In the genomic region with DNA sequence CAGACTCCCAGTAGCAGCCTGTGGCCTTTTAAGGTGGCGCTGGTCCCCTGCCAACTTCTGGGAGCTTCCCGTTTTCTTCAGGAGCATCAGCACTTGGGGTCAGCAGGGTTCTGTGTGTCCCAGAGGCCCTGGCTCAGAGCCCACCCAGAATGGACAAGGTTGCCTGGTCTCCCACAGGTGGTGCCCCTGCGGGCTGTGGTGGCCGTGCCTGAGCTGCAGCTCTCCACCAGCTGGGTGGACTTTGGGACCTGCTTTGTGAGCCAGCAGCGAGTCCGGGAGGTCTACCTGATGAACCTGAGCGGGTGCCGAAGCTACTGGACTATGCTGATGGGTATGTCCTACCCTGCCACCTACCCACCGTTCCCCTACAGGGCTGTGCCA, we compare ENCODE assay signal across 18 cellular contexts. TPM values are rescaled to one million over a fixed set of nuclear protein-coding genes. Genes with fewer than 3 reads are reported as not detected.
DNase-seq lines count a peak whose midpoint lies in the region; ATAC-seq and TF ChIP-seq lines count a peak whose summit lies in the region.
"Had no signal": no experiment of that assay in that cellular context is flagged by ENCODE, and none has a peak within 500 bp of the region (broad histone marks: within the 10 kb centered on the region; RNA-seq: fewer than 3 reads in every experiment).

No MANE protein-coding gene starts in this region.

- peaks cover 2% of the 10 kb centered on the region for H3K4me1 Mint-ChIP-seq in activated CD8-positive, alpha-beta memory T cell treated with anti-CD3 and anti-CD28 coated beads, Interleukin-2, amount 10 ng/mL, durations not matched to agents 7 days and 5 days

- no peak overlapping the region for H3K4me3 Mint-ChIP-seq in activated CD8-positive, alpha-beta memory T cell treated with anti-CD3 and anti-CD28 coated beads, Interleukin-2, amount 10 ng/mL, durations not matched to agents 7 days and 5 days
- H3K4me3 Mint-ChIP-seq: CD4-positive, alpha-beta memory T cell; IgD-negative memory B cell had no signal

- H3K4me3 ChIP-seq in H7 (ENCODE audit: insufficient read depth, low read depth, low read length) = no peak overlapping the region
- H3K4me3 ChIP-seq in liver (ENCODE audit: low read depth in 1 of 3, low read length in 3 of 3) = no peak overlapping the region

- ATAC-seq in activated CD8-positive, alpha-beta memory T cell treated with anti-CD3 and anti-CD28 coated beads, Interleukin-2, amount 10 ng/mL, durations not matched to agents 7 days and 5 days = no peak
- ATAC-seq in sciatic nerve (no peak), GM21825 (IDR thresholded peaks at IDR 0.05; ENCODE audit: unreplicated experiment) (no peak), HG03442 (IDR thresholded peaks at IDR 0.05; ENCODE audit: unreplicated experiment) (no peak), GM18498 (IDR thresholded peaks at IDR 0.05; ENCODE audit: unreplicated experiment) (no peak)

- H3K9ac ChIP-seq in liver (ENCODE audit: low read depth in 1 of 2, low read length in 2 of 2) = no peak overlapping the region

- intact Hi-C loops in sciatic nerve (cut with DNase I) = no loop called here

- WGBS in liver = 45% methylated on average over 9 of the region's 9 CpGs

- no peak for TF ChIP-seq RAD21 in liver (IDR thresholded peaks at IDR 0.05)

- no peak overlapping the region for H3K27ac ChIP-seq in liver (ENCODE audit: low read depth in 1 of 2, low read length in 2 of 2)

- no peaks in the 10 kb centered on the region for H3K9me3 ChIP-seq in liver (ENCODE audit: control insufficient read depth in 4 of 4, low read length in 3 of 4)
- H3K9me3 ChIP-seq: BE2C had no signal

- H3K27me3 ChIP-seq in H7 (ENCODE audit: control insufficient read depth, insufficient read depth, low read length) (no peaks in the 10 kb centered on the region), liver (ENCODE audit: control insufficient read depth in 4 of 4, insufficient read depth in 4 of 4, low read length in 3 of 4) (no peaks in the 10 kb centered on the region)
- H3K27me3 ChIP-seq: BE2C had no signal

- no peaks in the 10 kb centered on the region for H3K9me3 Mint-ChIP-seq in activated CD8-positive, alpha-beta memory T cell treated with anti-CD3 and anti-CD28 coated beads, Interleukin-2, amount 10 ng/mL, durations not matched to agents 7 days and 5 days (ENCODE audit: low read depth)
- H3K9me3 Mint-ChIP-seq: CD4-positive, alpha-beta memory T cell; IgD-negative memory B cell had no signal

- H3K36me3 ChIP-seq in H7 (replicated peaks; ENCODE audit: control insufficient read depth, insufficient read depth, low read length) = peaks cover 23% of the 10 kb centered on the region
- peaks cover 23 to 52% (median 44%) of the 10 kb centered on the region in 4 donors for H3K36me3 ChIP-seq in liver (ENCODE audit: control insufficient read depth in 4 of 4, insufficient read depth in 3 of 4, low read depth in 1 of 4, low read length in 3 of 4)
- H3K36me3 ChIP-seq: BE2C had no signal

- no peak for TF ChIP-seq CTCF in liver (IDR thresholded peaks at IDR 0.05; ENCODE audit: low read depth, low read length, missing input control)

- no peaks in the 10 kb centered on the region for H3K27me3 Mint-ChIP-seq in activated CD8-positive, alpha-beta memory T cell treated with anti-CD3 and anti-CD28 coated beads, Interleukin-2, amount 10 ng/mL, durations not matched to agents 7 days and 5 days
- H3K27me3 Mint-ChIP-seq: CD4-positive, alpha-beta memory T cell; IgD-negative memory B cell had no signal

- peaks cover 3 to 77% (median 59%) of the 10 kb centered on the region in 4 donors for H3K4me1 ChIP-seq in liver (ENCODE audit: control insufficient read depth in 4 of 4, insufficient read depth in 4 of 4, low read length in 3 of 4)
- H3K4me1 ChIP-seq: BE2C had no signal

- CTCF ChIA-PET in activated CD8-positive, alpha-beta memory T cell treated with anti-CD3 and anti-CD28 coated beads, Interleukin-2, amount 10 ng/mL, durations not matched to agents 7 days and 5 days (lab: Charles Lee) = no interaction called here

- no peak overlapping the region for H3K27ac Mint-ChIP-seq in activated CD8-positive, alpha-beta memory T cell treated with anti-CD3 and anti-CD28 coated beads, Interleukin-2, amount 10 ng/mL, durations not matched to agents 7 days and 5 days

- peak; percentile 44 for DNase-seq in activated CD8-positive, alpha-beta memory T cell treated with anti-CD3 and anti-CD28 coated beads for 24 hours
- no peak for DNase-seq in activated CD8-positive, alpha-beta memory T cell treated with anti-CD3 and anti-CD28 coated beads, Interleukin-2, amount 10 ng/mL, durations not matched to agents 7 days and 5 days
- DNase-seq in H7 = peak; percentile 32
- DNase-seq in sciatic nerve (ENCODE audit: low spot score) = peak; percentile 53
- DNase-seq: 8988T; BE2C; CD4-positive, alpha-beta memory T cell; GF-D8; NCI-H1105 treated with DMSO at 0.1 percent for 48 hours; NCI-H1694 treated with DMSO at 0.1 percent for 48 hours; NCI-H2107; NCI-H2227 treated with DMSO at 0.1 percent for 48 hours; NCI-H524 had no signal

- peaks cover 17% of the 10 kb centered on the region for H3K36me3 Mint-ChIP-seq in activated CD8-positive, alpha-beta memory T cell treated with anti-CD3 and anti-CD28 coated beads, Interleukin-2, amount 10 ng/mL, durations not matched to agents 7 days and 5 days

TF ChIP-seq in liver, 16 proteins besides CTCF, POLR2A, EP300 and RAD21:
- TF ChIP-seq HNF4G (IDR thresholded peaks at IDR 0.05) = no peak
- TF ChIP-seq HNF4A (conservative IDR thresholded peaks at IDR 0.05) = peak; percentile 48 to 51
- TF ChIP-seq, protein P1, sequence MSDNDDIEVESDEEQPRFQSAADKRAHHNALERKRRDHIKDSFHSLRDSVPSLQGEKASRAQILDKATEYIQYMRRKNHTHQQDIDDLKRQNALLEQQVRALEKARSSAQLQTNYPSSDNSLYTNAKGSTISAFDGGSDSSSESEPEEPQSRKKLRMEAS (IDR thresholded peaks at IDR 0.05) = no peak
- no peak for TF ChIP-seq NR2F2 (IDR thresholded peaks at IDR 0.05)
TF ChIP-seq in liver: peak in this region for 1.

RNA-seq across cellular contexts. Expression of a gene that starts 15.5 kb away (rescaled TPM):
- 10 to 100 TPM; 91.3 to 91.7 TPM for total RNA-seq in activated CD8-positive, alpha-beta memory T cell treated with anti-CD3 and anti-CD28 coated beads, Interleukin-2, amount 10 ng/mL, durations not matched to agents 7 days and 5 days
- total RNA-seq in H7 (2014; rRNA removed; shearing (Covaris generic)) = 12.8 and 15.7 TPM in 2 replicates
- 100 to 1,000 TPM; 220 to 410 TPM for total RNA-seq in liver
- 100 to 1,000 TPM; 338 to 342 TPM for polyA plus RNA-seq in liver
- 67.6 TPM for total RNA-seq in sciatic nerve

RNA-seq across cellular contexts. Expression of a gene that starts 17.0 kb away (rescaled TPM):
- 10 to 100 TPM; 69.3 to 70.3 TPM for total RNA-seq in activated CD8-positive, alpha-beta memory T cell treated with anti-CD3 and anti-CD28 coated beads, Interleukin-2, amount 10 ng/mL, durations not matched to agents 7 days and 5 days
- total RNA-seq in H7 (2014; rRNA removed; shearing (Covaris generic)) = 1.8 and 3.4 TPM in 2 replicates
- total RNA-seq in liver = 10 to 100 TPM; 15.4 to 60.3 TPM
- 10 to 100 TPM; 37.0 to 51.1 TPM for polyA plus RNA-seq in liver
- total RNA-seq in sciatic nerve = 25.0 TPM

RNA-seq across cellular contexts. Expression of a gene that starts 43.9 kb away (rescaled TPM):
- 10 to 100 TPM; 47.8 to 56.3 TPM for total RNA-seq in activated CD8-positive, alpha-beta memory T cell treated with anti-CD3 and anti-CD28 coated beads, Interleukin-2, amount 10 ng/mL, durations not matched to agents 7 days and 5 days
- 25.5 and 30.9 TPM in 2 replicates for total RNA-seq in H7 (2014; rRNA removed; shearing (Covaris generic))
- total RNA-seq in liver = 10 to 100 TPM; 16.2 to 24.7 TPM
- 1 to 10 TPM; 4.3 to 8.2 TPM for polyA plus RNA-seq in liver
- 42.6 TPM for total RNA-seq in sciatic nerve
